15 cellular contexts compared by ENCODE assay signal in the genomic region with DNA sequence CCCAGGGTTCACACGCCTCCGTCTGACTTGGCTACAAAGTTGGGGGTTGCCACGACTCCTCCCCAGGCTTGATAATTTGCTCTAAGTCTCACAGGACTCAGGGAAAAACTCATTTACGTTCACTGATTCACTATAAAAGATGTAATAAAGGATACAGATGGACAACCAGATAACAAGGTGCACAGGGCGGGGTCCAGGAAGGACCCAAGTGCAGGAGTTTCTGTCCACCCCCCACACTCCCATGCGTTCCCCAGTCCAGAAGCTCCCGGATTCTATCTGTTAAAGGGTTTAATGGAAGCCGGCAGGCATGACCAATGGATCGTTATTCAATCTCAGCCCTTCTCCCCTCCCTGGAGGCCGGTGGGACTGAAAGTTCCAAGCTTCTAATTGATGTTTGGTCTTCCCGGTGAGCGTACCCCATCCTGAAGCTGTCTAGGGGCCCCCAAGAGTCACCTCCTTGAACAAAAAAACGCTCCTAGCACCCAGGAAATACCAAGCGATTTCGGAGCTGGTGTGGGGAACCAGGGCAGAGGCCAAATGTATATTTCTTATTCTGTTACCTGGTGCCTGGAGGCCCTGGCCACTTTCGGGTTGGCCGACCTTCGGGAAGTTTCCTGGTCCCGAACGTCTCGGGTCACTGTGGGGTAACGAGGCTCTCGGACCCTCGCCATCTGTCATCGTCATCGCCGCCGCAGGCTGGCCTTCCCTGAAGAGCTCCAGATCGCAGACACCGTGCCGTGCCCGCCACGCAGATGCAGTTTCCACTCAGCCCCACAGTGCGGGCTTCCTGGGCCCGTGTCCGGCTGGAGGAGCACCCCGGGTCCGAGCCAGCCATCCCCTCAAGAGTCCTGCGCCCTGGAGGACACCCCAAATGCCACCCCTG. TPM values are rescaled to one million over a fixed set of nuclear protein-coding genes. Genes with fewer than 3 reads are reported as not detected.
DNase-seq lines count a peak whose midpoint lies in the region; ATAC-seq and TF ChIP-seq lines count a peak whose summit lies in the region.
"Had no signal": no experiment of that assay in that cellular context is flagged by ENCODE, and none has a peak within 500 bp of the region (broad histone marks: within the 10 kb centered on the region; RNA-seq: fewer than 3 reads in every experiment).

No MANE protein-coding gene starts in this region.

- H3K36me3 ChIP-seq in ovary, result no peaks in the 10 kb centered on the region
- H3K36me3 ChIP-seq: ascending aorta had no signal

- DNase-seq in RWPE1 (ENCODE audit: low spot score), result no peak
- DNase-seq in Right ventricle myocardium superior, result peak; percentile 41
- DNase-seq in ovary, result peak; percentile 4 to 33 (median 17)
- no peak for DNase-seq in NCI-H187 (lab: John Stamatoyannopoulos, UW)
- no peak for DNase-seq in GM19238 (ENCODE audit: insufficient read length, low spot score)
- DNase-seq: activated CD4-positive, alpha-beta T cell treated with anti-CD3 and anti-CD28 coated beads, Interleukin-2, amount 10 ng/mL, durations not matched to agents 24 days and 14 days; AML-193; KG1; NCI-H1105 treated with DMSO at 0.1 percent for 48 hours; SHP77 had no signal

- H3K4me1 ChIP-seq in ovary (ENCODE audit: insufficient read depth), result peaks cover 3% of the 10 kb centered on the region
- H3K4me1 ChIP-seq: ascending aorta had no signal

- TF ChIP-seq CTCF in C4-2B (conservative IDR thresholded peaks at IDR 0.05) (no peak), RWPE1 (conservative IDR thresholded peaks at IDR 0.05; ENCODE audit: low read depth) (no peak), ovary (IDR thresholded peaks at IDR 0.05) (no peak)

- H3K27me3 ChIP-seq in ovary, result no peaks in the 10 kb centered on the region
- H3K27me3 ChIP-seq: ascending aorta had no signal

- no peak for TF ChIP-seq EP300 in ovary (IDR thresholded peaks at IDR 0.05)

- no peaks in the 10 kb centered on the region for H3K9me3 ChIP-seq in ovary
- H3K9me3 ChIP-seq: ascending aorta had no signal

- POLR2A ChIA-PET in RWPE1 (lab: Yijun Ruan, JAX; ENCODE audit: low non-redundant PET), result no interaction called here

- WGBS in ovary, 3 donors, result 90 to 92% (median 92%) methylated on average over 39 of the region's 39 CpGs

- CTCF ChIA-PET in RWPE1 (lab: Yijun Ruan, JAX), result no interaction called here

- no peak for TF ChIP-seq POLR2A in ovary (IDR thresholded peaks at IDR 0.05)

- intact Hi-C loops in Right ventricle myocardium superior (cut with DNase I), result no loop called here
- intact Hi-C loops in ovary (cut with DNase I), result no loop called here

- H3K4me3 ChIP-seq in ovary, result no peak overlapping the region
- H3K4me3 ChIP-seq: ascending aorta had no signal

- ATAC-seq in Right ventricle myocardium superior (ENCODE audit: poor library complexity) (no peak), HG02870 (IDR thresholded peaks at IDR 0.05; ENCODE audit: unreplicated experiment) (no peak), GM21529 (IDR thresholded peaks at IDR 0.05; ENCODE audit: unreplicated experiment) (no peak)

- H3K27ac ChIP-seq in C4-2B, result peak overlapping the region; percentile 86
- peak overlapping the region; percentile 38 for H3K27ac ChIP-seq in RWPE1
- no peak overlapping the region for H3K27ac ChIP-seq in ovary
- H3K27ac ChIP-seq: ascending aorta, parathyroid adenoma had no signal

RNA-seq across cellular contexts. Expression of a gene that starts 13.5 kb away (rescaled TPM):
- total RNA-seq in Right ventricle myocardium superior (70.3 TPM), ovary (10 to 100 TPM; 12.9 to 84.3 (median 29.7) TPM)
- 10 to 100 TPM in 1 of 2 donors, 1 to 10 TPM in 1; 4.3 to 29.4 TPM for polyA plus RNA-seq in ovary

Comparison
In these comparisons a context has a peak if more than half of its experiments do, and no peak if none do; other contexts are left out.
1. H3K27ac ChIP-seq: peak in C4-2B (single experiment) and RWPE1 (single experiment); none in ovary (0 of 2).
2. DNase-seq: peak in Right ventricle myocardium superior (single experiment) and ovary (5 of 5); none in RWPE1 (single experiment), NCI-H187 (0 of 2) and GM19238 (single experiment).